Comparison of ENCODE assay signal across 1 cellular context in the genomic region with DNA sequence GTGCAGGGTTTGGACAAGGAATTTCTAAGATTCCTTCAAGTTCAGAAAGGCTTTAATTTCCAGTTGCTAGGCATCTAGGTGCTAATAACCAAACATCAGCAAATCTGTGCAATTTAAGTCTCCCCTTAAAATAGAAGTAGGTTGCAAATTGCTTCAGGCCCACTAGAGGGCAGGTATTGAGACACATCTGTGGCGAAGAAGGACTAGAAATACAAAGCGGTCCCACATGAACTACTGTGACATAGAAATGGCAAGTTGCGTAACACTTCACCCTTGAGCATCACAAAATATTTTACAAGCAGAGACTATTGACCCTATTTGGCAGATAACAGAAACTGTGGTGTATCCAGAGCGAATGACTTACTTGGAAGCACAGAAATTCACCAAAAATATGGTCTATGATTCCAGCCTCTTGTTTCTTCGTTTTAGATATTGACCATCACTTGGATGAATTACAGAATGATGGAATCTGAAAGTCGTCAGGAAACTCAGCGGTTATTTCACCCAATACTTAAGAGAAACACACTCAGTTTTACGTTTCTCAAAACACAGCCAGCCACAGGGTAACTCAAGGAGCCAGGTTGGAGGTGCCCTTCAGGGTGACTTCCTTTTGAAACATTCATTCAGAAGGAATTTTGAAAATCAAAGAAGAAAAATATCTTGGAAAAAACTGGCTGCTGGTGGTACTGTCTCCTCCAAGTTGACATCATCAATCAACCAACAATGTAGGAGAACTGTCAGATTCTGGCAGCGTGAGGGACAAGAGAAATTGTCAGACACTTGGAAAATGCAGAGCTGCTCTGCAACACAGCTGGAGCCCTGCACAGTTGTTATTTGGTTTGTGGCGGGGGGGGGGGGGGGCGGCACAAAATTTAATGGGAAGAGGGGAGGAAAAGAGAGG.
TF ChIP-seq lines count a peak whose summit lies in the region.

No MANE protein-coding gene starts in this region.

TF ChIP-seq in HepG2, 621 proteins besides CTCF, POLR2A, EP300 and RAD21 (continued from another document):
- peak; percentile 31; the same call in 1 of the 2 replicates for TF ChIP-seq ARID5B (CRISPR knock-in tag; IDR thresholded peaks at IDR 0.05)
- peak; percentile 64 for TF ChIP-seq SMC3 (IDR thresholded peaks at IDR 0.05; ENCODE audit: low read length)
- peak; percentile 64 for TF ChIP-seq STAG1 (CRISPR knock-in tag; IDR thresholded peaks at IDR 0.05)
- TF ChIP-seq ZNF550 (CRISPR knock-in tag; IDR thresholded peaks at IDR 0.05; ENCODE audit: borderline replicate concordance) = no peak
- TF ChIP-seq ZNF431 (CRISPR knock-in tag; IDR thresholded peaks at IDR 0.05; ENCODE audit: borderline replicate concordance, low read depth) = no peak
- 0 out of 2 replicates have a peak, but pooled peaks have one; percentile 11 for TF ChIP-seq BCL6 (CRISPR knock-in tag; IDR thresholded peaks at IDR 0.05)
- no peak for TF ChIP-seq SALL2 (CRISPR knock-in tag; IDR thresholded peaks at IDR 0.05)
- no peak for TF ChIP-seq ZFP90 (CRISPR knock-in tag; IDR thresholded peaks at IDR 0.05; ENCODE audit: borderline replicate concordance)
- peak; percentile 59; the same call in 1 of the 2 replicates for TF ChIP-seq MIER2 (CRISPR knock-in tag; IDR thresholded peaks at IDR 0.05)
- no peak for TF ChIP-seq PAX8 (CRISPR knock-in tag; IDR thresholded peaks at IDR 0.05; ENCODE audit: borderline replicate concordance)
- peak; percentile 48 for TF ChIP-seq MAFF (IDR thresholded peaks at IDR 0.05; ENCODE audit: low read depth, low read length)
- TF ChIP-seq, protein P1, sequence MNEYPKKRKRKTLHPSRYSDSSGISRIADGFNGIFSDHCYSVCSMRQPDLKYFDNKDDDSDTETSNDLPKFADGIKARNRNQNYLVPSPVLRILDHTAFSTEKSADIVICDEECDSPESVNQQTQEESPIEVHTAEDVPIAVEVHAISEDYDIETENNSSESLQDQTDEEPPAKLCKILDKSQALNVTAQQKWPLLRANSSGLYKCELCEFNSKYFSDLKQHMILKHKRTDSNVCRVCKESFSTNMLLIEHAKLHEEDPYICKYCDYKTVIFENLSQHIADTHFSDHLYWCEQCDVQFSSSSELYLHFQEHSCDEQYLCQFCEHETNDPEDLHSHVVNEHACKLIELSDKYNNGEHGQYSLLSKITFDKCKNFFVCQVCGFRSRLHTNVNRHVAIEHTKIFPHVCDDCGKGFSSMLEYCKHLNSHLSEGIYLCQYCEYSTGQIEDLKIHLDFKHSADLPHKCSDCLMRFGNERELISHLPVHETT (CRISPR knock-in tag; conservative IDR thresholded peaks at IDR 0.05) = no peak
- no peak for TF ChIP-seq IKZF4 (CRISPR knock-in tag; IDR thresholded peaks at IDR 0.05; ENCODE audit: borderline replicate concordance, low read depth, not compliant biosample characterization)
- no peak for TF ChIP-seq MBD4 (IDR thresholded peaks at IDR 0.05; ENCODE audit: borderline replicate concordance, low read length)
- 0 out of 2 replicates have a peak, but pooled peaks have one; percentile 32 for TF ChIP-seq ZNF44 (CRISPR knock-in tag; IDR thresholded peaks at IDR 0.05)
- TF ChIP-seq RARG (CRISPR knock-in tag; IDR thresholded peaks at IDR 0.05; ENCODE audit: low read depth) = no peak
- no peak for TF ChIP-seq KLF9 (CRISPR knock-in tag; IDR thresholded peaks at IDR 0.05; ENCODE audit: low read depth)
- peak; percentile 96 for TF ChIP-seq CEBPB (IDR thresholded peaks at IDR 0.05; ENCODE audit: borderline replicate concordance, low read depth, low read length)
- peak; percentile 23 to 40; a peak in 3 of 4 replicates for TF ChIP-seq MAFK (conservative IDR thresholded peaks at IDR 0.05 in 1 of 2, IDR thresholded peaks at IDR 0.05 in 1 of 2; ENCODE audit: low read length in 2 of 2)
- no peak for TF ChIP-seq ZBTB2 (CRISPR knock-in tag; IDR thresholded peaks at IDR 0.05; ENCODE audit: low read depth)
- TF ChIP-seq CEBPG (CRISPR knock-in tag; IDR thresholded peaks at IDR 0.05) = peak; percentile 87
- TF ChIP-seq HMGXB3 (CRISPR knock-in tag; IDR thresholded peaks at IDR 0.05; ENCODE audit: borderline replicate concordance) = no peak
- no peak for TF ChIP-seq TCF7L2 (IDR thresholded peaks at IDR 0.05; ENCODE audit: low read depth, low read length)
